Comparison of ENCODE assay signal across 26 cellular contexts in the genomic region with DNA sequence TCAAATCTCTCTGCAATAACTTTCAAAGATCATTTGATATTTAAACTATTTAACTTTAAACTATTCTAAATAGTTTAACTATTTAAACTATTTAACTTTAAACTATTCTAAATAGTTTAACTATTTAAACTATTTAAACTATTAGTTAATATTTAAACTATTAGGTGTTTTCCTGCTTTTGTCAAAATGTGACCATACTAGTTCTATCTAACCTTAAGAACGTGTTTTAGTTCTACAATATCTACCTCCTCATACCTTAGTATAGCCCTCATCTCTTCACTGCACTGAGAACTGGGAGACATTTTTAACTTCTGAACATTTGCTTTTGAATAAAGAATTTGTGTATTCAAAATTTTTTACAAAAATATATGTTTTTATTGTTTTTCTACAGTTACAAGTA.
"Had no signal": no experiment of that assay in that cellular context is flagged by ENCODE, and none has a peak within 500 bp of the region (broad histone marks: within the 10 kb centered on the region; RNA-seq: fewer than 3 reads in every experiment).

No MANE protein-coding gene starts in this region.

- H3K9me3 ChIP-seq: neutrophil, ovary, psoas muscle, vagina had no signal

- H3K4me1 ChIP-seq: foreskin keratinocyte, psoas muscle, vagina had no signal

- H3K4me3 ChIP-seq: hepatocyte, ovary, psoas muscle, vagina had no signal

- H3K27me3 Mint-ChIP-seq: activated naive CD4-positive, alpha-beta T cell treated with anti-CD3 and anti-CD28 coated beads, Interleukin-2, amount 50 U/mL, for 24 hours; brain; memory B cell; stimulated activated naive B cell treated with anti-CD40 and anti-IgM and Interleukin-4, amounts not matched to agents 10 μg/mL and 1 μg/mL and 100 μg/mL, for 72 hours had no signal

- H3K4me3 Mint-ChIP-seq: activated CD8-positive, alpha-beta T cell treated with anti-CD3 and anti-CD28 coated beads, Interleukin-2, amount 10 ng/mL, durations not matched to agents 7 days and 5 days; activated naive CD4-positive, alpha-beta T cell treated with anti-CD3 and anti-CD28 coated beads, Interleukin-2, amount 50 U/mL, for 24 hours; activated T-helper 1 cell treated with anti-CD3 and anti-CD28 coated beads, Interleukin-12 subunit alpha, Interleukin-12 subunit beta, Interleukin-2, Interleukin-4 antibody, amounts not matched to agents 30 ng/mL and 10 ng/mL and 1 ng/mL, durations not matched to agents 14 hours and 24 hours and 36 hours; brain; immature natural killer cell; memory B cell; nephron; stimulated activated naive B cell treated with anti-CD40 and anti-IgM and Interleukin-4, amounts not matched to agents 10 μg/mL and 1 μg/mL and 100 μg/mL, for 72 hours had no signal

- ATAC-seq: activated CD8-positive, alpha-beta T cell treated with anti-CD3 and anti-CD28 coated beads, Interleukin-2, amount 10 ng/mL, durations not matched to agents 7 days and 5 days; foreskin keratinocyte; left cardiac atrium; psoas muscle; right cardiac atrium; stimulated activated naive B cell treated with anti-CD40 and anti-IgM and Interleukin-4, amounts not matched to agents 10 μg/mL and 1 μg/mL and 100 μg/mL, for 72 hours had no signal

- H3K27ac Mint-ChIP-seq: activated CD8-positive, alpha-beta T cell treated with anti-CD3 and anti-CD28 coated beads, Interleukin-2, amount 10 ng/mL, durations not matched to agents 7 days and 5 days; activated naive CD4-positive, alpha-beta T cell treated with anti-CD3 and anti-CD28 coated beads, Interleukin-2, amount 50 U/mL, for 24 hours; activated T-helper 1 cell treated with anti-CD3 and anti-CD28 coated beads, Interleukin-12 subunit alpha, Interleukin-12 subunit beta, Interleukin-2, Interleukin-4 antibody, amounts not matched to agents 30 ng/mL and 10 ng/mL and 1 ng/mL, durations not matched to agents 14 hours and 24 hours and 36 hours; brain; immature natural killer cell; memory B cell; stimulated activated naive B cell treated with anti-CD40 and anti-IgM and Interleukin-4, amounts not matched to agents 10 μg/mL and 1 μg/mL and 100 μg/mL, for 72 hours had no signal

- H3K9me3 Mint-ChIP-seq: activated naive CD4-positive, alpha-beta T cell treated with anti-CD3 and anti-CD28 coated beads, Interleukin-2, amount 50 U/mL, for 24 hours; activated T-helper 1 cell treated with anti-CD3 and anti-CD28 coated beads, Interleukin-12 subunit alpha, Interleukin-12 subunit beta, Interleukin-2, Interleukin-4 antibody, amounts not matched to agents 30 ng/mL and 10 ng/mL and 1 ng/mL, durations not matched to agents 14 hours and 24 hours and 36 hours; nephron; stimulated activated naive B cell treated with anti-CD40 and anti-IgM and Interleukin-4, amounts not matched to agents 10 μg/mL and 1 μg/mL and 100 μg/mL, for 72 hours had no signal

- DNase-seq: activated CD4-positive, alpha-beta T cell treated with anti-CD3 and anti-CD28 coated beads for 1 hour; activated CD4-positive, alpha-beta T cell treated with anti-CD3 and anti-CD28 coated beads, Interleukin-2, amount 50 U/mL, for 1 hour; activated CD8-positive, alpha-beta T cell treated with anti-CD3 and anti-CD28 coated beads, Interleukin-2, amount 10 ng/mL, durations not matched to agents 7 days and 5 days; activated gamma-delta T cell treated with Interleukin-2 at 50 U/mL for 16 hours; aorta; dermis blood vessel endothelial cell; effector CD8-positive, alpha-beta T cell; foreskin keratinocyte; glutamatergic neuron; immature natural killer cell; left cardiac atrium; ovary; psoas muscle; right cardiac atrium; stimulated activated CD4-positive, alpha-beta T cell treated with anti-CD3 and anti-CD28 coated beads, Interleukin-2, amount 100 ng/mL, for 24 hours; stimulated activated CD8-positive, alpha-beta memory T cell treated with anti-CD3 and anti-CD28 coated beads, Interleukin-4, amount 100 ng/mL, for 48 hours; stimulated activated naive B cell treated with anti-CD40 and anti-IgM and Interleukin-4, amounts not matched to agents 10 μg/mL and 1 μg/mL and 100 μg/mL, for 72 hours had no signal

- H3K4me2 ChIP-seq: hepatocyte had no signal

- H3K27ac ChIP-seq: foreskin keratinocyte, hepatocyte, neutrophil, ovary, psoas muscle, vagina, VCaP had no signal

- H3K4me1 Mint-ChIP-seq: activated naive CD4-positive, alpha-beta T cell treated with anti-CD3 and anti-CD28 coated beads, Interleukin-2, amount 50 U/mL, for 24 hours; immature natural killer cell; memory B cell; nephron; stimulated activated naive B cell treated with anti-CD40 and anti-IgM and Interleukin-4, amounts not matched to agents 10 μg/mL and 1 μg/mL and 100 μg/mL, for 72 hours had no signal

- H3K27me3 ChIP-seq: foreskin keratinocyte, hepatocyte, neutrophil, ovary, vagina had no signal

- H3K36me3 ChIP-seq: neutrophil, ovary, vagina had no signal

- H3K36me3 Mint-ChIP-seq: activated naive CD4-positive, alpha-beta T cell treated with anti-CD3 and anti-CD28 coated beads, Interleukin-2, amount 50 U/mL, for 24 hours; immature natural killer cell; memory B cell; stimulated activated naive B cell treated with anti-CD40 and anti-IgM and Interleukin-4, amounts not matched to agents 10 μg/mL and 1 μg/mL and 100 μg/mL, for 72 hours had no signal
